In genomic region chr5:90783460-90784333, GRCh38 we compare ENCODE assay signal across 1 cellular context.
TF ChIP-seq lines count a peak whose summit lies in the region.

No MANE protein-coding gene starts in this region.

TF ChIP-seq in HCT116, 20 proteins besides CTCF, POLR2A, EP300 and RAD21 (continued from another document):
- TF ChIP-seq MAX (IDR thresholded peaks at IDR 0.05) = no peak
- no peak for TF ChIP-seq SP1 (IDR thresholded peaks at IDR 0.05; ENCODE audit: low read depth)
- TF ChIP-seq, protein P1, sequence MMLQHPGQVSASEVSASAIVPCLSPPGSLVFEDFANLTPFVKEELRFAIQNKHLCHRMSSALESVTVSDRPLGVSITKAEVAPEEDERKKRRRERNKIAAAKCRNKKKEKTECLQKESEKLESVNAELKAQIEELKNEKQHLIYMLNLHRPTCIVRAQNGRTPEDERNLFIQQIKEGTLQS (IDR thresholded peaks at IDR 0.05) = no peak
- TF ChIP-seq JUND (IDR thresholded peaks at IDR 0.05) = no peak
